ENCODE assay signal across 22 cellular contexts in the genomic region with DNA sequence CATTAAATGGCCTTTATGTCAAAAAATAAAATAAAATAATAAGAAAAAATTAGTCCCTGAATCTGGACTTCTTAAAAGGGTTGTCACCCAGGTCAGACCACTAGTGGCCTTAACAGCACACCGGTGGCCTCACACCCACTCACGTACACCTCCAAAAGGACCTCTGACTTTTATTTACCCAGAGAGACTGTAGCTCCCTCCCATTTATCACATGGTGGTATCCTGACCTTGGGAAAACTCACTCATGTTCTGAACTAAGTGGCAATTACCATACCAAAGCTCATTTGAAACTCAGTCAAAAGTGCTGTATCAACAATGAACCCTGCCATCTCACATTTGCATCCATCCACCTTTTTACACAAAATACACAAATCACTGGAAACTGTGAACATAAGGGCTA. TPM values are rescaled to one million over a fixed set of nuclear protein-coding genes. Genes with fewer than 3 reads are reported as not detected.
"Had no signal": no experiment of that assay in that cellular context is flagged by ENCODE, and none has a peak within 500 bp of the region (broad histone marks: within the 10 kb centered on the region; RNA-seq: fewer than 3 reads in every experiment).

No MANE protein-coding gene starts in this region.

- H3K4me3 Mint-ChIP-seq: activated CD4-positive, alpha-beta memory T cell treated with anti-CD3 and anti-CD28 coated beads, Interleukin-2, amount 10 ng/mL, durations not matched to agents 7 days and 5 days; activated CD4-positive, alpha-beta T cell treated with anti-CD3 and anti-CD28 coated beads, Interleukin-2, amount 10 ng/mL, durations not matched to agents 24 days and 14 days; activated naive CD4-positive, alpha-beta T cell treated with anti-CD3 and anti-CD28 coated beads for 36 hours; natural killer cell; stimulated activated memory B cell treated with anti-CD40 and anti-IgM and Interleukin-4, amounts not matched to agents 10 μg/mL and 1 μg/mL and 100 μg/mL, for 72 hours had no signal

- H3K36me3 Mint-ChIP-seq: natural killer cell had no signal

- H3K27ac ChIP-seq: body of pancreas, hepatocyte, transverse colon had no signal

- ATAC-seq: activated CD4-positive, CD25-positive, alpha-beta regulatory T cell treated with anti-CD3 and anti-CD28 coated beads, Interleukin-2, amount 50 U/mL, for 24 hours; body of pancreas; natural killer cell; stimulated activated memory B cell treated with anti-CD40 and anti-IgM and Interleukin-4, amounts not matched to agents 10 μg/mL and 1 μg/mL and 100 μg/mL, for 72 hours had no signal

- H3K27me3 Mint-ChIP-seq: activated CD4-positive, alpha-beta memory T cell treated with anti-CD3 and anti-CD28 coated beads, Interleukin-2, amount 10 ng/mL, durations not matched to agents 7 days and 5 days; activated CD4-positive, alpha-beta T cell treated with anti-CD3 and anti-CD28 coated beads, Interleukin-2, amount 10 ng/mL, durations not matched to agents 24 days and 14 days; progenitor cell of endocrine pancreas; stimulated activated memory B cell treated with anti-CD40 and anti-IgM and Interleukin-4, amounts not matched to agents 10 μg/mL and 1 μg/mL and 100 μg/mL, for 72 hours had no signal

- DNase-seq: activated CD4-positive, alpha-beta memory T cell treated with anti-CD3 and anti-CD28 coated beads, Interleukin-2, amount 10 ng/mL, durations not matched to agents 7 days and 5 days; activated CD4-positive, alpha-beta T cell treated with anti-CD3 and anti-CD28 coated beads, Interleukin-2, amount 10 ng/mL, durations not matched to agents 24 days and 14 days; activated CD8-positive, alpha-beta memory T cell treated with anti-CD3 and anti-CD28 coated beads, Interleukin-2, amount 50 U/mL, for 4 hours; activated naive CD4-positive, alpha-beta T cell treated with anti-CD3 and anti-CD28 coated beads for 36 hours; activated T-cell treated with anti-CD3 and anti-CD28 coated beads, Interleukin-2, amount 50 U/mL, for 48 hours; body of pancreas; caudate nucleus; dermis blood vessel endothelial cell; effector CD8-positive, alpha-beta T cell; erythroblast; foreskin fibroblast; midbrain; natural killer cell; small intestine; stimulated activated CD4-positive, alpha-beta T cell treated with anti-CD3 and anti-CD28 coated beads, Interleukin-2, amount 100 ng/mL, for 24 hours; transverse colon had no signal

- H3K4me3 ChIP-seq: body of pancreas, hepatocyte, transverse colon had no signal

- H3K9me3 Mint-ChIP-seq: activated CD4-positive, alpha-beta memory T cell treated with anti-CD3 and anti-CD28 coated beads, Interleukin-2, amount 10 ng/mL, durations not matched to agents 7 days and 5 days; activated CD4-positive, alpha-beta T cell treated with anti-CD3 and anti-CD28 coated beads, Interleukin-2, amount 10 ng/mL, durations not matched to agents 24 days and 14 days; activated naive CD4-positive, alpha-beta T cell treated with anti-CD3 and anti-CD28 coated beads for 36 hours; natural killer cell; stimulated activated memory B cell treated with anti-CD40 and anti-IgM and Interleukin-4, amounts not matched to agents 10 μg/mL and 1 μg/mL and 100 μg/mL, for 72 hours had no signal

- H3K4me1 ChIP-seq: body of pancreas, transverse colon had no signal

- H3K27me3 ChIP-seq: body of pancreas, hepatocyte, transverse colon had no signal

- H3K36me3 ChIP-seq: transverse colon had no signal

- H3K9me3 ChIP-seq: body of pancreas, transverse colon had no signal

- H3K27ac Mint-ChIP-seq: activated CD4-positive, alpha-beta memory T cell treated with anti-CD3 and anti-CD28 coated beads, Interleukin-2, amount 10 ng/mL, durations not matched to agents 7 days and 5 days; activated naive CD4-positive, alpha-beta T cell treated with anti-CD3 and anti-CD28 coated beads for 36 hours; progenitor cell of endocrine pancreas; stimulated activated memory B cell treated with anti-CD40 and anti-IgM and Interleukin-4, amounts not matched to agents 10 μg/mL and 1 μg/mL and 100 μg/mL, for 72 hours had no signal

RNA-seq across cellular contexts. Expression of a gene that starts 53.1 kb away (rescaled TPM):
- total RNA-seq: glomerular endothelial cell, osteocyte had no signal
